Comparison of ENCODE assay signal across 1 cellular context in genomic region chrX:103565752-103566151, GRCh38.
TF ChIP-seq lines count a peak whose summit lies in the region.

No MANE protein-coding gene starts in this region.

TF ChIP-seq in GM12878, 131 proteins besides CTCF, POLR2A, EP300 and RAD21:
- TF ChIP-seq RUNX3 (IDR thresholded peaks at IDR 0.05; ENCODE audit: low read length) (0 out of 2 replicates have a peak, but pooled peaks have one; percentile 9), BRCA1 (IDR thresholded peaks at IDR 0.05; ENCODE audit: low read depth, low read length) (no peak), NFIC (IDR thresholded peaks at IDR 0.05; ENCODE audit: low read depth, low read length) (0 out of 2 replicates have a peak, but pooled peaks have one; percentile 8), SRF (IDR thresholded peaks at IDR 0.05; ENCODE audit: low read depth in 2 of 2, low read length in 2 of 2) (no peak), PKNOX1 (IDR thresholded peaks at IDR 0.05) (no peak), SMARCA5 (IDR thresholded peaks at IDR 0.05) (no peak)
- TF ChIP-seq, protein P1, sequence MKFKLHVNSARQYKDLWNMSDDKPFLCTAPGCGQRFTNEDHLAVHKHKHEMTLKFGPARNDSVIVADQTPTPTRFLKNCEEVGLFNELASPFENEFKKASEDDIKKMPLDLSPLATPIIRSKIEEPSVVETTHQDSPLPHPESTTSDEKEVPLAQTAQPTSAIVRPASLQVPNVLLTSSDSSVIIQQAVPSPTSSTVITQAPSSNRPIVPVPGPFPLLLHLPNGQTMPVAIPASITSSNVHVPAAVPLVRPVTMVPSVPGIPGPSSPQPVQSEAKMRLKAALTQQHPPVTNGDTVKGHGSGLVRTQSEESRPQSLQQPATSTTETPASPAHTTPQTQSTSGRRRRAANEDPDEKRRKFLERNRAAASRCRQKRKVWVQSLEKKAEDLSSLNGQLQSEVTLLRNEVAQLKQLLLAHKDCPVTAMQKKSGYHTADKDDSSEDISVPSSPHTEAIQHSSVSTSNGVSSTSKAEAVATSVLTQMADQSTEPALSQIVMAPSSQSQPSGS (IDR thresholded peaks at IDR 0.05; ENCODE audit: low read length) = no peak
